Comparison of ENCODE assay signal across 16 cellular contexts in genomic region chr2:217837530-217837929, GRCh38.
A peak's percentile ranks its signal among the peaks of the same experiment; 100 is the strongest.
DNase-seq lines count a peak whose midpoint lies in the region; ATAC-seq and TF ChIP-seq lines count a peak whose summit lies in the region.
"Had no signal": no experiment of that assay in that cellular context is flagged by ENCODE, and none has a peak within 500 bp of the region (broad histone marks: within the 10 kb centered on the region; RNA-seq: fewer than 3 reads in every experiment).

No MANE protein-coding gene starts in this region.

- H3K27ac Mint-ChIP-seq in effector memory CD8-positive, alpha-beta T cell = no peak overlapping the region
- no peak overlapping the region for H3K27ac Mint-ChIP-seq in immature natural killer cell
- H3K27ac Mint-ChIP-seq: activated T-cell treated with anti-CD3 and anti-CD28 coated beads, Interleukin-2, amount 50 U/mL, for 72 hours; naive thymus-derived CD8-positive, alpha-beta T cell had no signal

- no peak for ATAC-seq in effector memory CD8-positive, alpha-beta T cell (replicated peaks)
- ATAC-seq: activated T-cell treated with anti-CD3 and anti-CD28 coated beads, Interleukin-2, amount 50 U/mL, for 72 hours; naive thymus-derived CD8-positive, alpha-beta T cell had no signal

- no peaks in the 10 kb centered on the region for H3K9me3 Mint-ChIP-seq in effector memory CD8-positive, alpha-beta T cell
- H3K9me3 Mint-ChIP-seq in immature natural killer cell = no peaks in the 10 kb centered on the region
- H3K9me3 Mint-ChIP-seq: activated T-cell treated with anti-CD3 and anti-CD28 coated beads, Interleukin-2, amount 50 U/mL, for 72 hours; naive thymus-derived CD8-positive, alpha-beta T cell had no signal

- TF ChIP-seq CTCF in dorsolateral prefrontal cortex (IDR thresholded peaks at IDR 0.05 in 54 of 56, conservative IDR thresholded peaks at IDR 0.05 in 2 of 56; ENCODE audit: low read depth in 1 of 56, partially characterized antibody in 56 of 56) = peak in 3 of 56 donors; percentile 0 to 8 (median 7)

- peak overlapping the region in 6 of 59 donors; percentile 3 to 34 (median 18) for H3K4me3 ChIP-seq in dorsolateral prefrontal cortex
- no peak overlapping the region for H3K4me3 ChIP-seq in mucosa of rectum (ENCODE audit: low read length in 2 of 2)
- H3K4me3 ChIP-seq in subcutaneous abdominal adipose tissue (ENCODE audit: low read depth in 1 of 5, low read length in 5 of 5) = no peak overlapping the region
- H3K4me3 ChIP-seq: testis had no signal

- DNase-seq in NCI-H510A treated with DMSO at 0.1 percent for 48 hours (lab: John Stamatoyannopoulos, UW) (peak; percentile 37), dorsolateral prefrontal cortex (no peak), foreskin melanocyte (no peak), immature natural killer cell (no peak), iPS-NIHi11 (ENCODE audit: low spot score) (no peak)
- DNase-seq in effector memory CD8-positive, alpha-beta T cell = no peak
- DNase-seq: activated T-cell treated with anti-CD3 and anti-CD28 coated beads, Interleukin-2, amount 50 U/mL, for 72 hours; DMS53; effector CD4-positive, alpha-beta T cell; kidney glomerular epithelial cell; naive thymus-derived CD8-positive, alpha-beta T cell; NCI-H748 treated with DMSO at 0.1 percent for 48 hours; T-helper 2 cell had no signal

- peaks cover 4 to 9% of the 10 kb centered on the region in 2 donors for H3K36me3 ChIP-seq in mucosa of rectum (ENCODE audit: control insufficient read depth in 2 of 2, insufficient read depth in 2 of 2, low read length in 2 of 2)
- H3K36me3 ChIP-seq in subcutaneous abdominal adipose tissue (ENCODE audit: control insufficient read depth in 5 of 5, insufficient read depth in 5 of 5, low read length in 5 of 5) = peaks cover 4 to 89% (median 77%) of the 10 kb centered on the region in 5 donors

- no peaks in the 10 kb centered on the region for H3K4me1 Mint-ChIP-seq in effector memory CD8-positive, alpha-beta T cell (ENCODE audit: low read depth in 2 of 2)
- H3K4me1 Mint-ChIP-seq in immature natural killer cell = no peaks in the 10 kb centered on the region
- H3K4me1 Mint-ChIP-seq: naive thymus-derived CD8-positive, alpha-beta T cell had no signal

- peak overlapping the region in 52 of 59 donors; percentile 9 to 92 (median 69) for H3K27ac ChIP-seq in dorsolateral prefrontal cortex
- H3K27ac ChIP-seq in mucosa of rectum (ENCODE audit: low read depth in 2 of 2, low read length in 2 of 2) = peak overlapping the region; percentile 72 to 82
- H3K27ac ChIP-seq in subcutaneous abdominal adipose tissue (ENCODE audit: low read depth, low read length) = peak overlapping the region; percentile 92

- no peak overlapping the region for H3K9ac ChIP-seq in mucosa of rectum (ENCODE audit: low read depth in 1 of 2, low read length in 2 of 2)
- H3K9ac ChIP-seq in subcutaneous abdominal adipose tissue (ENCODE audit: low read length in 5 of 5) = no peak overlapping the region

- peaks cover 34 to 45% of the 10 kb centered on the region in 2 donors for H3K27me3 Mint-ChIP-seq in effector memory CD8-positive, alpha-beta T cell
- H3K27me3 Mint-ChIP-seq in immature natural killer cell (ENCODE audit: low read depth in 3 of 3) = peaks cover 0 to 2% (median 1%) of the 10 kb centered on the region in 3 donors

- no peak overlapping the region for H3K4me3 Mint-ChIP-seq in effector memory CD8-positive, alpha-beta T cell
- H3K4me3 Mint-ChIP-seq in immature natural killer cell = no peak overlapping the region
- H3K4me3 Mint-ChIP-seq: activated T-cell treated with anti-CD3 and anti-CD28 coated beads, Interleukin-2, amount 50 U/mL, for 72 hours; naive thymus-derived CD8-positive, alpha-beta T cell had no signal

- intact Hi-C loops in dorsolateral prefrontal cortex (cut with DNase I) = loop anchor here in 1 of 2 donors (5.0 kb wide), 1 partner anchor 50 kb away; no protein-coding TSS in a partner anchor

- H3K4me1 ChIP-seq in mucosa of rectum (ENCODE audit: control insufficient read depth in 2 of 2, insufficient read depth in 2 of 2, low read length in 2 of 2) = peaks cover 0 to 4% of the 10 kb centered on the region in 2 donors
- peaks cover 24 to 96% (median 91%) of the 10 kb centered on the region in 5 donors for H3K4me1 ChIP-seq in subcutaneous abdominal adipose tissue (ENCODE audit: control insufficient read depth in 5 of 5, insufficient read depth in 5 of 5, low read length in 5 of 5)

- H3K27me3 ChIP-seq in dorsolateral prefrontal cortex (no peaks in the 10 kb centered on the region), mucosa of rectum (ENCODE audit: control insufficient read depth in 2 of 2, insufficient read depth in 2 of 2, low read length in 2 of 2) (no peaks in the 10 kb centered on the region), subcutaneous abdominal adipose tissue (ENCODE audit: control insufficient read depth in 5 of 5, insufficient read depth in 4 of 5, low read length in 5 of 5) (peaks cover 0 to 4% (median 0%) of the 10 kb centered on the region in 5 donors)
- H3K27me3 ChIP-seq: testis had no signal

- H3K9me3 ChIP-seq in mucosa of rectum (ENCODE audit: control insufficient read depth in 2 of 2, low read length in 2 of 2) = no peaks in the 10 kb centered on the region
- peaks cover 0 to 2% (median 0%) of the 10 kb centered on the region in 5 donors for H3K9me3 ChIP-seq in subcutaneous abdominal adipose tissue (ENCODE audit: control insufficient read depth in 5 of 5, low read length in 5 of 5)
- H3K9me3 ChIP-seq: testis had no signal

- H3K36me3 Mint-ChIP-seq in effector memory CD8-positive, alpha-beta T cell (ENCODE audit: insufficient read depth) = no peaks in the 10 kb centered on the region
- no peaks in the 10 kb centered on the region for H3K36me3 Mint-ChIP-seq in immature natural killer cell
- H3K36me3 Mint-ChIP-seq: naive thymus-derived CD8-positive, alpha-beta T cell had no signal
